18 cellular contexts compared by ENCODE assay signal in genomic region chr16:76970087-76970744, GRCh38.
DNase-seq lines count a peak whose midpoint lies in the region; ATAC-seq and TF ChIP-seq lines count a peak whose summit lies in the region.
"Had no signal": no experiment of that assay in that cellular context is flagged by ENCODE, and none has a peak within 500 bp of the region (broad histone marks: within the 10 kb centered on the region; RNA-seq: fewer than 3 reads in every experiment).

No MANE protein-coding gene starts in this region.

- H4K12ac ChIP-seq in trophoblast cell (ENCODE audit: low read depth, low read length): no peak overlapping the region

- no peak overlapping the region for H3K4me2 ChIP-seq in trophoblast cell (ENCODE audit: low read length)
- H3K4me2 ChIP-seq: neural progenitor cell had no signal

- H3K79me2 ChIP-seq in trophoblast cell (ENCODE audit: control insufficient read depth, insufficient read depth, low read length, poor library complexity): no peaks in the 10 kb centered on the region

- H3K27me3 ChIP-seq in adrenal gland (no peaks in the 10 kb centered on the region), trophoblast cell (ENCODE audit: insufficient read depth, low read length) (no peaks in the 10 kb centered on the region), thyroid gland (no peaks in the 10 kb centered on the region)
- H3K27me3 ChIP-seq: neural progenitor cell had no signal

- no peak overlapping the region for H3K4me3 ChIP-seq in adrenal gland
- H3K4me3 ChIP-seq in fibroblast of pulmonary artery (replicated peaks; ENCODE audit: low read depth, low read length): no peak overlapping the region
- no peak overlapping the region for H3K4me3 ChIP-seq in trophoblast cell (ENCODE audit: low read depth, low read length)
- H3K4me3 ChIP-seq in thyroid gland (replicated peaks in 1 of 3): no peak overlapping the region
- H3K4me3 ChIP-seq: neural progenitor cell had no signal

- WGBS in adrenal gland, 4 donors: 45 to 65% (median 54%) methylated on average over 5 of the region's 5 CpGs
- no CpG with 5 or more reads among the region's 5 CpGs for WGBS in trophoblast cell (ENCODE audit: extremely low coverage, insufficient coverage, insufficient read length)
- 89 to 92% methylated on average over 5 of the region's 5 CpGs for WGBS in thyroid gland, 2 donors

- no peak overlapping the region for H3K27ac Mint-ChIP-seq in stimulated activated effector memory CD8-positive, alpha-beta T cell treated with anti-CD3 and anti-CD28 coated beads, Interleukin-12 subunit alpha, Interleukin-12 subunit beta, amount 100 ng/mL, for 72 hours
- H3K27ac Mint-ChIP-seq: neural progenitor cell had no signal

- H2AK5ac ChIP-seq in trophoblast cell (ENCODE audit: low read length): no peak overlapping the region

- TF ChIP-seq CTCF in adrenal gland (IDR thresholded peaks at IDR 0.05) (no peak), fibroblast of pulmonary artery (IDR thresholded peaks at IDR 0.05; ENCODE audit: low read length, missing control alignments) (no peak), thyroid gland (IDR thresholded peaks at IDR 0.05) (no peak)

- H2AFZ ChIP-seq in trophoblast cell (ENCODE audit: insufficient read depth, low read length, poor library complexity): no peak overlapping the region
- H2AFZ ChIP-seq: neural progenitor cell had no signal

- peaks cover 3% of the 10 kb centered on the region for H3K9me3 Mint-ChIP-seq in stimulated activated effector memory CD8-positive, alpha-beta T cell treated with anti-CD3 and anti-CD28 coated beads, Interleukin-12 subunit alpha, Interleukin-12 subunit beta, amount 100 ng/mL, for 72 hours
- H3K9me3 Mint-ChIP-seq: neural progenitor cell had no signal

- no peak overlapping the region for H2BK120ac ChIP-seq in trophoblast cell (ENCODE audit: insufficient read depth, low read length, poor library complexity)

- no peak overlapping the region for H3K14ac ChIP-seq in trophoblast cell (ENCODE audit: low read length)

- peak; percentile 58 for DNase-seq in HT1080 (ENCODE audit: low read depth)
- DNase-seq in adrenal gland: peak in 6 of 7 donors; percentile 28 to 63 (median 47)
- DNase-seq in fibroblast of pulmonary artery (ENCODE audit: low read depth): peak; percentile 73
- DNase-seq in trophoblast cell: peak; percentile 96 to 98
- no peak for DNase-seq in foreskin melanocyte
- DNase-seq in thyroid gland: no peak
- no peak for DNase-seq in stimulated activated effector memory CD8-positive, alpha-beta T cell treated with anti-CD3 and anti-CD28 coated beads, Interleukin-12 subunit alpha, Interleukin-12 subunit beta, amount 100 ng/mL, for 72 hours (ENCODE audit: low spot score in 2 of 2)
- DNase-seq: activated CD4-positive, alpha-beta T cell treated with anti-CD3 and anti-CD28 coated beads, Interleukin-2, amount 50 U/mL, for 48 hours; activated naive CD4-positive, alpha-beta T cell; activated T-cell treated with anti-CD3 and anti-CD28 coated beads for 4 hours; anterior cingulate cortex; NCI-H2029 treated with DMSO at 0.1 percent for 48 hours; NCI-H524 treated with DMSO at 0.1 percent for 48 hours; SHP77 treated with DMSO at 0.1 percent for 48 hours; T-helper 1 cell; WERI-Rb-1 had no signal

- no peak overlapping the region for H4K91ac ChIP-seq in trophoblast cell (ENCODE audit: low read depth, low read length)

- H3K27ac ChIP-seq in adrenal gland (peak overlapping the region in 1 of 5 donors; percentile 10), trophoblast cell (ENCODE audit: low read depth, low read length) (no peak overlapping the region), thyroid gland (no peak overlapping the region)
- H3K27ac ChIP-seq: neural progenitor cell, WERI-Rb-1 had no signal

- H3K9me3 ChIP-seq in adrenal gland (replicated peaks in 1 of 3) (no peaks in the 10 kb centered on the region), trophoblast cell (ENCODE audit: insufficient read depth, low read depth, low read length) (no peaks in the 10 kb centered on the region), thyroid gland (no peaks in the 10 kb centered on the region)

- H3K4ac ChIP-seq in trophoblast cell (ENCODE audit: low read depth, low read length): no peak overlapping the region

- no peaks in the 10 kb centered on the region for H3K36me3 Mint-ChIP-seq in stimulated activated effector memory CD8-positive, alpha-beta T cell treated with anti-CD3 and anti-CD28 coated beads, Interleukin-12 subunit alpha, Interleukin-12 subunit beta, amount 100 ng/mL, for 72 hours
- H3K36me3 Mint-ChIP-seq: neural progenitor cell had no signal

- no peak for TF ChIP-seq POLR2A in adrenal gland (IDR thresholded peaks at IDR 0.05)
- TF ChIP-seq POLR2A in thyroid gland (IDR thresholded peaks at IDR 0.05): no peak

- H3K36me3 ChIP-seq in adrenal gland (replicated peaks in 1 of 2): no peaks in the 10 kb centered on the region
- H3K36me3 ChIP-seq in trophoblast cell (ENCODE audit: control insufficient read depth in 1 of 2, insufficient read depth in 2 of 2, low read length in 2 of 2): no peaks in the 10 kb centered on the region
- H3K36me3 ChIP-seq in thyroid gland: no peaks in the 10 kb centered on the region
- H3K36me3 ChIP-seq: neural progenitor cell, WERI-Rb-1 had no signal

- ATAC-seq in HG03432 (IDR thresholded peaks at IDR 0.05; ENCODE audit: unreplicated experiment): no peak
- no peak for ATAC-seq in stimulated activated effector memory CD8-positive, alpha-beta T cell treated with anti-CD3 and anti-CD28 coated beads, Interleukin-12 subunit alpha, Interleukin-12 subunit beta, amount 100 ng/mL, for 72 hours

- no peak overlapping the region for H3K18ac ChIP-seq in trophoblast cell (ENCODE audit: low read length)

- no peak overlapping the region for H2BK12ac ChIP-seq in trophoblast cell (ENCODE audit: low read length)

- H3K23ac ChIP-seq in trophoblast cell (ENCODE audit: low read length): no peak overlapping the region

- peaks cover 0 to 6% of the 10 kb centered on the region in 2 donors for H3K4me1 ChIP-seq in adrenal gland (replicated peaks in 1 of 2)
- H3K4me1 ChIP-seq in trophoblast cell (ENCODE audit: control insufficient read depth in 1 of 2, insufficient read depth in 2 of 2, low read length in 2 of 2): no peaks in the 10 kb centered on the region
- H3K4me1 ChIP-seq in thyroid gland: no peaks in the 10 kb centered on the region

- H3K9ac ChIP-seq in trophoblast cell (ENCODE audit: low read length): no peak overlapping the region
- H3K9ac ChIP-seq: neural progenitor cell had no signal

- H3K79me1 ChIP-seq in trophoblast cell (ENCODE audit: low read length): no peaks in the 10 kb centered on the region

- H3K4me3 Mint-ChIP-seq in stimulated activated effector memory CD8-positive, alpha-beta T cell treated with anti-CD3 and anti-CD28 coated beads, Interleukin-12 subunit alpha, Interleukin-12 subunit beta, amount 100 ng/mL, for 72 hours: no peak overlapping the region
- H3K4me3 Mint-ChIP-seq: neural progenitor cell had no signal

- no peaks in the 10 kb centered on the region for H3K4me1 Mint-ChIP-seq in stimulated activated effector memory CD8-positive, alpha-beta T cell treated with anti-CD3 and anti-CD28 coated beads, Interleukin-12 subunit alpha, Interleukin-12 subunit beta, amount 100 ng/mL, for 72 hours

- intact Hi-C loops in adrenal gland (cut with DNase I): no loop called here
- intact Hi-C loops in thyroid gland (cut with DNase I): no loop called here

- H4K8ac ChIP-seq in trophoblast cell (ENCODE audit: low read depth, low read length): no peak overlapping the region

- H2BK5ac ChIP-seq in trophoblast cell (ENCODE audit: low read depth, low read length, poor library complexity): no peak overlapping the region

Comparison
In these comparisons a context has a peak if more than half of its experiments do, and no peak if none do; other contexts are left out.
1. DNase-seq: peak in HT1080 (single experiment), adrenal gland (6 of 7), fibroblast of pulmonary artery (single experiment) and trophoblast cell (2 of 2); none in foreskin melanocyte (single experiment), thyroid gland (0 of 2) and stimulated activated effector memory CD8-positive, alpha-beta T cell treated with anti-CD3 and anti-CD28 coated beads, Interleukin-12 subunit alpha, Interleukin-12 subunit beta, amount 100 ng/mL, for 72 hours (0 of 2).